Comparison of ENCODE assay signal across 2 cellular contexts in genomic region chr5:69078921-69079537, GRCh38.
A peak's percentile ranks its signal among the peaks of the same experiment; 100 is the strongest.
TF ChIP-seq lines count a peak whose summit lies in the region.

No MANE protein-coding gene starts in this region.

TF ChIP-seq in HCT116, 20 proteins besides CTCF, POLR2A, EP300 and RAD21:
- no peak for TF ChIP-seq TCF7L2 (IDR thresholded peaks at IDR 0.05; ENCODE audit: borderline replicate concordance, extremely low read depth, insufficient read depth, insufficient read length)
- TF ChIP-seq JUND (IDR thresholded peaks at IDR 0.05) = no peak
- TF ChIP-seq REST (IDR thresholded peaks at IDR 0.05; ENCODE audit: low read depth) = no peak
- peak; percentile 40; the same call in 1 of the 2 replicates for TF ChIP-seq FOSL1 (IDR thresholded peaks at IDR 0.05; ENCODE audit: low read depth)
- TF ChIP-seq YY1 (IDR thresholded peaks at IDR 0.05; ENCODE audit: extremely low read depth, insufficient replicate concordance, low read depth, low read length) = no peak

TF ChIP-seq in liver, 16 proteins besides CTCF, POLR2A, EP300 and RAD21:
- TF ChIP-seq SP1 (IDR thresholded peaks at IDR 0.05) = peak; percentile 87
- TF ChIP-seq, protein P1, sequence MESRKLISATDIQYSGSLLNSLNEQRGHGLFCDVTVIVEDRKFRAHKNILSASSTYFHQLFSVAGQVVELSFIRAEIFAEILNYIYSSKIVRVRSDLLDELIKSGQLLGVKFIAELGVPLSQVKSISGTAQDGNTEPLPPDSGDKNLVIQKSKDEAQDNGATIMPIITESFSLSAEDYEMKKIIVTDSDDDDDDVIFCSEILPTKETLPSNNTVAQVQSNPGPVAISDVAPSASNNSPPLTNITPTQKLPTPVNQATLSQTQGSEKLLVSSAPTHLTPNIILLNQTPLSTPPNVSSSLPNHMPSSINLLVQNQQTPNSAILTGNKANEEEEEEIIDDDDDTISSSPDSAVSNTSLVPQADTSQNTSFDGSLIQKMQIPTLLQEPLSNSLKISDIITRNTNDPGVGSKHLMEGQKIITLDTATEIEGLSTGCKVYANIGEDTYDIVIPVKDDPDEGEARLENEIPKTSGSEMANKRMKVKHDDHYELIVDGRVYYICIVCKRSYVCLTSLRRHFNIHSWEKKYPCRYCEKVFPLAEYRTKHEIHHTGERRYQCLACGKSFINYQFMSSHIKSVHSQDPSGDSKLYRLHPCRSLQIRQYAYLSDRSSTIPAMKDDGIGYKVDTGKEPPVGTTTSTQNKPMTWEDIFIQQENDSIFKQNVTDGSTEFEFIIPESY (IDR thresholded peaks at IDR 0.05) = no peak
- peak; percentile 37 to 53 for TF ChIP-seq JUND (IDR thresholded peaks at IDR 0.05)
- no peak for TF ChIP-seq EGR1 (IDR thresholded peaks at IDR 0.05; ENCODE audit: low read depth in 2 of 2)
- TF ChIP-seq YY1 (IDR thresholded peaks at IDR 0.05) = peak; percentile 33
- TF ChIP-seq FOXA2 (IDR thresholded peaks at IDR 0.05) = peak; percentile 7
- no peak for TF ChIP-seq TAF1 (conservative IDR thresholded peaks at IDR 0.05)
- peak; percentile 91 to 94 for TF ChIP-seq HNF4A (conservative IDR thresholded peaks at IDR 0.05)
- TF ChIP-seq, protein P2, sequence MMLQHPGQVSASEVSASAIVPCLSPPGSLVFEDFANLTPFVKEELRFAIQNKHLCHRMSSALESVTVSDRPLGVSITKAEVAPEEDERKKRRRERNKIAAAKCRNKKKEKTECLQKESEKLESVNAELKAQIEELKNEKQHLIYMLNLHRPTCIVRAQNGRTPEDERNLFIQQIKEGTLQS (IDR thresholded peaks at IDR 0.05) = peak; percentile 62
- no peak for TF ChIP-seq REST (IDR thresholded peaks at IDR 0.05)
- peak; percentile 22 to 35 for TF ChIP-seq RXRA (IDR thresholded peaks at IDR 0.05)
- TF ChIP-seq HNF4G (IDR thresholded peaks at IDR 0.05) = peak; percentile 64
